9 cellular contexts compared by ENCODE assay signal in genomic region chr4:77570508-77571214, GRCh38. TPM values are rescaled to one million over a fixed set of nuclear protein-coding genes. Genes with fewer than 3 reads are reported as not detected.
"Had no signal": no experiment of that assay in that cellular context is flagged by ENCODE, and none has a peak within 500 bp of the region (broad histone marks: within the 10 kb centered on the region; RNA-seq: fewer than 3 reads in every experiment).

No MANE protein-coding gene starts in this region.

RNA-seq across cellular contexts. Expression of gene CXCL13, which starts 35.0 kb away (rescaled TPM):
- total RNA-seq: OCI-LY7, PC-3, PC-9, Right ventricle myocardium inferior, Right ventricle myocardium superior, RPMI7951, SJCRH30, SJSA1, SK-MEL-5 had no signal
